Comparison of ENCODE assay signal across 21 cellular contexts in the genomic region with DNA sequence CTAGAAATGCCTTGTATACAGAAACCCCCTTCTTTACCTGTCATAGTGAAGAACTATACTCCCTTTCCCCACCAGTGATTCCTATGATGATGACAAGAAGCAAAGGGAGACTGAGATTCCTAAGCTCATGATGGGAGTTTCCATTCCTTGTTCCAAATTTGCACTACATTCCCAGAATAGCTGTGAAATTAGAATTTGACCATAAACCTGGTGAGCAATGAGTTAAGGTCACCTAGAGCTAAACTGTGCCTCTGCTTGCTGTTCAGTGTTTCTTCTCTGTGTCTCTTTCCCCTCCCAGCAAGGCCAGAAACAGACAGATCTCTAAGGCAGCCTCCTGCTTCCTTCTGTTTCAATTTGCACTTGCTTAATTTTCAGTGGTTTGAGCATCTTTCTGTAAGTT.
DNase-seq lines count a peak whose midpoint lies in the region; ATAC-seq, FAIRE-seq and TF ChIP-seq lines count a peak whose summit lies in the region.
"Had no signal": no experiment of that assay in that cellular context is flagged by ENCODE, and none has a peak within 500 bp of the region (broad histone marks: within the 10 kb centered on the region; RNA-seq: fewer than 3 reads in every experiment).

No MANE protein-coding gene starts in this region.

- H2BK15ac ChIP-seq in IMR-90 (ENCODE audit: low read depth, low read length): peak overlapping the region; percentile 34; the same call in 2 of the 3 replicates
- H2BK15ac ChIP-seq in H1 (ENCODE audit: low read length): no peak overlapping the region

- CTCF ChIA-PET in A549 (lab: Yijun Ruan, JAX) (no interaction called here), IMR-90 (lab: Yijun Ruan, JAX) (no interaction called here), H1 (lab: Charles Lee; ENCODE audit: partially characterized antibody) (interaction anchor here (0.6 to 0.8 kb wide), 2 partner anchors 50 to 125 kb away, joined by 3 read pairs; no protein-coding TSS in a partner anchor)

- H3K4ac ChIP-seq in IMR-90 (ENCODE audit: low read depth, low read length) (peak overlapping the region; percentile 18; the same call in 1 of the 2 replicates), H1 (replicated peaks; ENCODE audit: insufficient read length, low read depth, low read length) (no peak overlapping the region)

- H3K9me3 Mint-ChIP-seq in nephron: no peaks in the 10 kb centered on the region

- intact Hi-C loops in IMR-90 (cut with micrococcal nuclease): loop anchor here (2.0 kb wide), 1 partner anchor 259 kb away; no protein-coding TSS in a partner anchor
- intact Hi-C loops in thyroid gland (cut with DNase I): no loop called here

- no peak for TF ChIP-seq CTCF in A549 (IDR thresholded peaks at IDR 0.05)
- TF ChIP-seq CTCF in IMR-90 (conservative IDR thresholded peaks at IDR 0.05; ENCODE audit: low read depth, low read length): no peak
- no peak for TF ChIP-seq CTCF in H1 (IDR thresholded peaks at IDR 0.05; ENCODE audit: control extremely low read depth in 1 of 3, insufficient read depth in 1 of 3, low read depth in 1 of 3, low read length in 3 of 3)
- TF ChIP-seq CTCF in nephron (IDR thresholded peaks at IDR 0.05; ENCODE audit: unreplicated experiment in 3 of 3): no peak
- TF ChIP-seq CTCF in thyroid gland (IDR thresholded peaks at IDR 0.05): no peak

- no peak for TF ChIP-seq EP300 in A549 (IDR thresholded peaks at IDR 0.05)
- no peak for TF ChIP-seq EP300 in H1 (IDR thresholded peaks at IDR 0.05; ENCODE audit: borderline replicate concordance in 1 of 2, low read depth in 2 of 2, low read length in 2 of 2)

- H2BK120ac ChIP-seq in IMR-90 (ENCODE audit: low read depth, low read length) (peak overlapping the region; percentile 75), H1 (replicated peaks; ENCODE audit: low read depth, low read length) (no peak overlapping the region)

- H3K36me3 ChIP-seq in IMR-90 (ENCODE audit: control insufficient read depth, insufficient read depth, low read length) (no peaks in the 10 kb centered on the region), H1 (ENCODE audit: control insufficient read depth in 2 of 4, insufficient read depth in 4 of 4, low read length in 3 of 4) (no peaks in the 10 kb centered on the region), thyroid gland (no peaks in the 10 kb centered on the region)

- H3K4me1 ChIP-seq in A549: peaks cover 51% of the 10 kb centered on the region
- H3K4me1 ChIP-seq in IMR-90 (ENCODE audit: control insufficient read depth, insufficient read depth, low read length): peaks cover 4% of the 10 kb centered on the region
- H3K4me1 ChIP-seq in H1 (replicated peaks in 1 of 4; ENCODE audit: control insufficient read depth in 3 of 4, insufficient read depth in 4 of 4, low read length in 3 of 4): no peaks in the 10 kb centered on the region
- H3K4me1 ChIP-seq in thyroid gland: peaks cover 0 to 9% of the 10 kb centered on the region in 2 donors

- peak overlapping the region; percentile 2; the same call in 1 of the 2 replicates for H3K18ac ChIP-seq in IMR-90 (ENCODE audit: low read depth, low read length)
- H3K18ac ChIP-seq in H1 (ENCODE audit: extremely low read depth, low read length): no peak overlapping the region

- H4K8ac ChIP-seq in IMR-90 (ENCODE audit: low read depth in 2 of 2, low read length in 2 of 2) (no peak overlapping the region; a peak in 1 of 4 replicates), H1 (ENCODE audit: extremely low read depth, insufficient read depth, low read length) (no peak overlapping the region)

- dilution Hi-C loops in IMR-90 (cut with HindIII; ENCODE audit: low sequenced_read_pairs, unreplicated experiment): no loop called here

- H3K14ac ChIP-seq in IMR-90 (replicated peaks; ENCODE audit: low read depth, low read length) (peak overlapping the region; percentile 20), H1 (ENCODE audit: insufficient read length) (no peak overlapping the region)

- no peaks in the 10 kb centered on the region for H3K79me1 ChIP-seq in IMR-90 (ENCODE audit: low read depth in 1 of 2, low read length in 2 of 2)
- H3K79me1 ChIP-seq in H1 (ENCODE audit: low read depth, low read length): no peaks in the 10 kb centered on the region

- no peak overlapping the region for H2AK5ac ChIP-seq in IMR-90 (ENCODE audit: low read depth, low read length)
- no peak overlapping the region for H2AK5ac ChIP-seq in H1 (ENCODE audit: low read depth, low read length)

- H3K23ac ChIP-seq in IMR-90 (ENCODE audit: low read depth, low read length): no peak overlapping the region
- H3K23ac ChIP-seq in H1 (ENCODE audit: insufficient read length): no peak overlapping the region

- peak overlapping the region; percentile 19; the same call in 1 of the 2 replicates for H4K91ac ChIP-seq in IMR-90 (ENCODE audit: insufficient read depth, low read depth, low read length)
- H4K91ac ChIP-seq in H1 (replicated peaks; ENCODE audit: insufficient read length, low read length): no peak overlapping the region

- peaks cover 67% of the 10 kb centered on the region for H3K4me1 Mint-ChIP-seq in nephron

- FAIRE-seq in A549 (lab: Jason Lieb, UNC): peak; percentile 92
- FAIRE-seq in H1 (lab: Jason Lieb, UNC): no peak

- H4K20me1 ChIP-seq in IMR-90 (ENCODE audit: insufficient read depth, low read length) (no peaks in the 10 kb centered on the region), H1 (replicated peaks in 1 of 2; ENCODE audit: control insufficient read depth in 1 of 2, insufficient read depth in 2 of 2, low read length in 2 of 2) (no peaks in the 10 kb centered on the region)

- H3K27me3 ChIP-seq in IMR-90 (ENCODE audit: control insufficient read depth, insufficient read depth, low read length): no peaks in the 10 kb centered on the region
- H3K27me3 ChIP-seq in H1 (replicated peaks in 1 of 4; ENCODE audit: control insufficient read depth in 3 of 4, extremely low read depth in 1 of 4, insufficient read depth in 3 of 4, low read length in 3 of 4): no peaks in the 10 kb centered on the region
- H3K27me3 ChIP-seq in thyroid gland: no peaks in the 10 kb centered on the region

- H2BK20ac ChIP-seq in IMR-90 (ENCODE audit: low read depth, low read length) (peak overlapping the region; percentile 85; the same call in 1 of the 2 replicates), H1 (ENCODE audit: low read length) (no peak overlapping the region)

- H3K9me3 ChIP-seq in A549 (no peaks in the 10 kb centered on the region), IMR-90 (ENCODE audit: control insufficient read depth, insufficient read depth, low read length) (no peaks in the 10 kb centered on the region), H1 (ENCODE audit: insufficient read depth in 2 of 2, low read depth in 1 of 2, low read length in 1 of 2) (no peaks in the 10 kb centered on the region), thyroid gland (no peaks in the 10 kb centered on the region)
- H3K9me3 ChIP-seq: SK-N-SH had no signal

- TF ChIP-seq RAD21 in A549 (conservative IDR thresholded peaks at IDR 0.05 in 1 of 2, IDR thresholded peaks at IDR 0.05 in 1 of 2): no peak
- TF ChIP-seq RAD21 in IMR-90 (IDR thresholded peaks at IDR 0.05; ENCODE audit: low read length): no peak
- TF ChIP-seq RAD21 in H1 (IDR thresholded peaks at IDR 0.05 in 1 of 2, conservative IDR thresholded peaks at IDR 0.05 in 1 of 2; ENCODE audit: low read depth in 2 of 2, low read length in 2 of 2): no peak

- peak overlapping the region; percentile 5 for H2BK5ac ChIP-seq in IMR-90 (ENCODE audit: low read depth, low read length, poor library complexity, severe bottlenecking)
- no peak overlapping the region for H2BK5ac ChIP-seq in H1 (ENCODE audit: low read depth, low read length)

- H3K9me1 ChIP-seq in IMR-90 (ENCODE audit: insufficient read depth, low read length): peaks cover 3% of the 10 kb centered on the region

- no peak overlapping the region for H2BK12ac ChIP-seq in H1 (ENCODE audit: low read depth, low read length)

- H3K56ac ChIP-seq in IMR-90 (ENCODE audit: extremely low read depth, insufficient read depth, low read length) (no peak overlapping the region), H1 (replicated peaks; ENCODE audit: insufficient read length, low read depth, low read length) (no peak overlapping the region)

- no peak overlapping the region for H3K4me3 Mint-ChIP-seq in nephron

- H3K27ac Mint-ChIP-seq in nephron: peak overlapping the region; percentile 24 to 93 (median 68)

- POLR2A ChIA-PET in A549 (lab: Yijun Ruan, JAX) (no interaction called here), IMR-90 (lab: Charles Lee; ENCODE audit: unreplicated experiment) (no interaction called here), H1 (lab: Charles Lee; ENCODE audit: partially characterized antibody) (no interaction called here)

- H3K4me2 ChIP-seq in A549 (0 out of 3 replicates have a peak overlapping the region, but pooled peaks have one; percentile 11), IMR-90 (ENCODE audit: low read depth, low read length) (no peak overlapping the region), H1 (ENCODE audit: insufficient read depth in 1 of 2, low read depth in 2 of 2, low read length in 2 of 2) (no peak overlapping the region)
- H3K4me2 ChIP-seq: SK-N-SH had no signal

- no peaks in the 10 kb centered on the region for H3K23me2 ChIP-seq in H1 (ENCODE audit: low read depth, low read length)

- H3K4me3 ChIP-seq in A549 (no peak overlapping the region), IMR-90 (ENCODE audit: insufficient read depth, low read depth, low read length) (no peak overlapping the region), H1 (ENCODE audit: extremely low read depth in 1 of 4, insufficient read depth in 2 of 4, low read depth in 3 of 4, low read length in 4 of 4) (no peak overlapping the region), thyroid gland (replicated peaks in 1 of 3) (no peak overlapping the region)

- no peak for ATAC-seq in A549
- no peak for ATAC-seq in IMR-90 (ENCODE audit: low read depth)

- H4K5ac ChIP-seq in IMR-90 (ENCODE audit: low read depth, low read length): no peak overlapping the region; the same call in 1 of the 2 replicates
- no peak overlapping the region for H4K5ac ChIP-seq in H1 (ENCODE audit: insufficient read length, low read depth, low read length)

- no peak overlapping the region for H3K9ac ChIP-seq in IMR-90 (ENCODE audit: low read depth, low read length)
- no peak overlapping the region for H3K9ac ChIP-seq in H1 (replicated peaks in 1 of 4; ENCODE audit: extremely low read depth in 1 of 4, low read depth in 3 of 4, low read length in 3 of 4)
- H3K9ac ChIP-seq: SK-N-SH had no signal

- H3K27me3 Mint-ChIP-seq in nephron (ENCODE audit: low read depth): no peaks in the 10 kb centered on the region

- H3K36me3 Mint-ChIP-seq in nephron (ENCODE audit: low read depth): no peaks in the 10 kb centered on the region

- peak overlapping the region; percentile 56 to 77; a peak in 4 of 6 replicates for H3K27ac ChIP-seq in A549
- H3K27ac ChIP-seq in IMR-90 (ENCODE audit: insufficient read depth, low read length): no peak overlapping the region
- no peak overlapping the region for H3K27ac ChIP-seq in H1 (ENCODE audit: low read depth, low read length)
- H3K27ac ChIP-seq in thyroid gland: no peak overlapping the region
- H3K27ac ChIP-seq: 22Rv1 had no signal

- no peak overlapping the region for H2AK9ac ChIP-seq in IMR-90 (replicated peaks; ENCODE audit: low read depth, low read length, poor library complexity)

- DNase-seq in A549 (ENCODE audit: low read depth in 1 of 2, low spot score in 1 of 2): no peak
- peak; percentile 42 for DNase-seq in IMR-90
- DNase-seq in H1 (ENCODE audit: low read depth in 1 of 2, low spot score in 2 of 2): no peak
- no peak for DNase-seq in anterior cingulate cortex (lab: John Stamatoyannopoulos, UW)
- no peak for DNase-seq in hippocampal formation (lab: John Stamatoyannopoulos, UW)
- no peak for DNase-seq in GF-D8 (lab: John Stamatoyannopoulos, UW)
- DNase-seq in thyroid gland: no peak
- DNase-seq: ACHN, Calu3, DND-41, Kasumi-1, MV-4-11, NCI-H1105, NCI-H1436 treated with DMSO at 0.1 percent for 48 hours, NCI-H187 treated with DMSO at 0.1 percent for 48 hours, NCI-H2107, NCI-H524 treated with DMSO at 0.1 percent for 48 hours, NCI-H774, SK-N-SH had no signal

- in situ Hi-C loops in IMR-90 (cut with MboI; ENCODE audit: low sequenced_read_pairs): no loop called here

- TF ChIP-seq POLR2A in A549 (IDR thresholded peaks at IDR 0.05; ENCODE audit: low read length) (no peak), IMR-90 (IDR thresholded peaks at IDR 0.05; ENCODE audit: low read depth, low read length) (no peak), H1 (IDR thresholded peaks at IDR 0.05; ENCODE audit: control extremely low read depth in 1 of 2, low read depth in 2 of 2, low read length in 2 of 2) (no peak), thyroid gland (IDR thresholded peaks at IDR 0.05) (no peak)

- no peaks in the 10 kb centered on the region for H3K79me2 ChIP-seq in H1 (ENCODE audit: control insufficient read depth in 1 of 2, insufficient read depth in 2 of 2, low read length in 2 of 2)

- no TSS peak for BruUV-seq in IMR-90 (replicated peaks; lab: Mats Ljungman, UMichigan)

- H2AFZ ChIP-seq in IMR-90 (replicated peaks; ENCODE audit: low read length, poor library complexity): no peak overlapping the region
- H2AFZ ChIP-seq in H1 (ENCODE audit: low read length): 0 out of 2 replicates have a peak overlapping the region, but pooled peaks have one; percentile 15

Comparison
In these comparisons a context has a peak if more than half of its experiments do, and no peak if none do; other contexts are left out.
1. H3K27ac ChIP-seq: peak in A549 (2 of 2); none in IMR-90 (single experiment), H1 (single experiment) and thyroid gland (0 of 3).